12 cellular contexts compared by ENCODE assay signal in the genomic region with DNA sequence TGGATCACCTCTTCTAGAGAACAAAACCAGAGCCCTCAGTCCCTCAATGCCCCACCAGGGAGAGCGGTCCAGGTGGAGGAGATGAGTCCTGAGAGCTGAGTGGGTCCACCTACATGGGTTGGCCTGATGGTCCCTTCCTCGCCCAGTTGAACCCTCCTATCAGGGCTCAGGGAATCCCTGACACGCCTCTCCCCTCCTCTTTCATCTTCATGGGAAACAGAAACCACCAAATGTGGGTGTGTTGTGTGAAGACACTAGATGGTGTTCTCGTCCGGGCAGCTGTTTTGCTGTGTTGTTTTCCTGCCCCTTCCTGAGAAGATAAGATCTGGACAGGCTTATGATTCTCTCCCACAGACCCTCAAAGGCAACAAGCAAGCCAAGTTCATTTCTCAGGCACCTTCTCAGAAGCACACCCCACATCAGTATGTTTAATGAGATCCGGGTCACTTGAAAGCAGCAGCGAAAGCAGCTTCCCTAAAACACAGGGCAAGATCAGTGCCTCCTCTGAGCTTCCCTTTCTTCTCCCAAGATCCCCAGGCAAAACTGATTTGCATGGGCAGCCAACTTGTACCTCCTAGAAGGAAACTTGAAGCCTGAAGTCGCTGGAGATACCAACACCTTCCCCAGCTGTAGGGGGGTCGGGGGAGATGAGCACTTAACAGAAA. TPM values are rescaled to one million over a fixed set of nuclear protein-coding genes. Genes with fewer than 3 reads are reported as not detected.
DNase-seq lines count a peak whose midpoint lies in the region; ATAC-seq and TF ChIP-seq lines count a peak whose summit lies in the region.
"Had no signal": no experiment of that assay in that cellular context is flagged by ENCODE, and none has a peak within 500 bp of the region (broad histone marks: within the 10 kb centered on the region; RNA-seq: fewer than 3 reads in every experiment).

No MANE protein-coding gene starts in this region.

- H3K27me3 Mint-ChIP-seq in MCF 10A (ENCODE audit: insufficient read depth, unreplicated experiment) = peaks cover 13% of the 10 kb centered on the region

- peak; percentile 17 for ATAC-seq in GM18517 (IDR thresholded peaks at IDR 0.05; ENCODE audit: unreplicated experiment)
- ATAC-seq in GM21423 (IDR thresholded peaks at IDR 0.05; ENCODE audit: unreplicated experiment) = peak; percentile 22
- ATAC-seq: left lobe of liver had no signal

- POLR2A ChIA-PET in MCF 10A (lab: Yijun Ruan, JAX) = no interaction called here

- H3K4me3 Mint-ChIP-seq in MCF 10A (ENCODE audit: unreplicated experiment) = no peak overlapping the region

- no peak overlapping the region for H3K4me3 ChIP-seq in Jurkat, Clone E6-1 (ENCODE audit: low read length)

- CTCF ChIA-PET in MCF 10A (lab: Yijun Ruan, JAX) = interaction anchor here (1.3 kb wide), 1 partner anchor 8 kb away, joined by 3 read pairs; no protein-coding TSS in a partner anchor

- TF ChIP-seq CTCF in MCF 10A (IDR thresholded peaks at IDR 0.05; ENCODE audit: unreplicated experiment) = no peak

- H3K27ac Mint-ChIP-seq in MCF 10A (ENCODE audit: low read depth, unreplicated experiment) = no peak overlapping the region

- H3K4me1 Mint-ChIP-seq in MCF 10A (ENCODE audit: insufficient read depth, unreplicated experiment) = peaks cover 4% of the 10 kb centered on the region

- no peaks in the 10 kb centered on the region for H3K36me3 Mint-ChIP-seq in MCF 10A (ENCODE audit: insufficient read depth, unreplicated experiment)

- no peaks in the 10 kb centered on the region for H3K9me3 Mint-ChIP-seq in MCF 10A (ENCODE audit: unreplicated experiment)

- intact Hi-C loops in MCF 10A (cut with micrococcal nuclease) = no loop called here

- peak; percentile 36 for DNase-seq in Jurkat, Clone E6-1 (ENCODE audit: low read depth, low spot score)
- DNase-seq in germinal center (ENCODE audit: low spot score) (peak; percentile 21), cerebellar cortex (ENCODE audit: low spot score) (no peak), MCF 10A (ENCODE audit: unreplicated experiment) (no peak), SHP77 treated with DMSO at 0.1 percent for 48 hours (lab: John Stamatoyannopoulos, UW) (no peak), inferior parietal cortex (ENCODE audit: extremely low spot score) (no peak)
- DNase-seq: activated CD8-positive, alpha-beta memory T cell treated with anti-CD3 and anti-CD28 coated beads for 24 hours; effector CD4-positive, alpha-beta T cell had no signal

- no TSS peak for BruUV-seq in MCF 10A (replicated peaks; lab: Mats Ljungman, UMichigan)

RNA-seq across cellular contexts. Expression of a gene that starts 35.3 kb away (rescaled TPM):
- 1.7 TPM for polyA plus RNA-seq in Jurkat, Clone E6-1 (2012; ENCODE audit: insufficient read depth, insufficient read length)
- not detected in 2 replicates for total RNA-seq in MCF 10A (2022)
- total RNA-seq: H1 had no signal
- polyA plus RNA-seq: H1 had no signal

Comparison
In these comparisons a context has a peak if more than half of its experiments do, and no peak if none do; other contexts are left out.
1. DNase-seq: peak in Jurkat, Clone E6-1 (single experiment) and germinal center (single experiment); none in cerebellar cortex (single experiment), MCF 10A (single experiment), SHP77 treated with DMSO at 0.1 percent for 48 hours (single experiment) and inferior parietal cortex (single experiment).